ENCODE assay signal across 20 cellular contexts in genomic region chr5:129971684-129972083, GRCh38.
DNase-seq lines count a peak whose midpoint lies in the region; ATAC-seq and TF ChIP-seq lines count a peak whose summit lies in the region.
"Had no signal": no experiment of that assay in that cellular context is flagged by ENCODE, and none has a peak within 500 bp of the region (broad histone marks: within the 10 kb centered on the region; RNA-seq: fewer than 3 reads in every experiment).

No MANE protein-coding gene starts in this region.

- H3K4me2 ChIP-seq in BLaER1 treated with 17β-estradiol and CSF1 and Interleukin-3, amounts not matched to agents 10 nM and 100 nM, result peak overlapping the region in 6 of 11 experiments; percentile 17 to 52 (median 31); a peak in 11 of 22 replicates
- H3K4me2 ChIP-seq: SK-N-SH had no signal

- no peak overlapping the region for H3K4me3 Mint-ChIP-seq in nephron progenitor cell
- H3K4me3 Mint-ChIP-seq: B cell; CD4-positive, alpha-beta memory T cell had no signal

- H3K4me1 Mint-ChIP-seq in nephron progenitor cell, result no peaks in the 10 kb centered on the region
- H3K4me1 Mint-ChIP-seq: B cell; CD4-positive, alpha-beta memory T cell had no signal

- H3K27me3 Mint-ChIP-seq in nephron progenitor cell (ENCODE audit: low read depth, poor library complexity), result no peaks in the 10 kb centered on the region
- H3K27me3 Mint-ChIP-seq: B cell; CD4-positive, alpha-beta memory T cell had no signal

- H3K36me3 ChIP-seq in BLaER1 treated with 17β-estradiol and CSF1 and Interleukin-3, amounts not matched to agents 10 nM and 100 nM, result no peaks in the 10 kb centered on the region

- H3K4me3 ChIP-seq in BLaER1 treated with 17β-estradiol and CSF1 and Interleukin-3, amounts not matched to agents 10 nM and 100 nM, result no peak overlapping the region
- H3K4me3 ChIP-seq: GM12878, GM23248, K562 had no signal

- H3K27me3 ChIP-seq in BLaER1 treated with 17β-estradiol and CSF1 and Interleukin-3, amounts not matched to agents 10 nM and 100 nM, result no peaks in the 10 kb centered on the region

- DNase-seq in SK-MEL-5 (ENCODE audit: low read depth, low spot score), result peak; percentile 24
- peak; percentile 73 for DNase-seq in fibroblast of peridontal ligament (ENCODE audit: extremely low read depth)
- no peak for DNase-seq in nephron progenitor cell
- DNase-seq in NCI-H345 (lab: John Stamatoyannopoulos, UW), result no peak
- DNase-seq in KBM-7, result no peak
- no peak for DNase-seq in KG1 (lab: John Stamatoyannopoulos, UW)
- DNase-seq: ACHN; Calu3; CD4-positive, alpha-beta memory T cell; GM23248; NCI-H146; NCI-H2081; NCI-H510A treated with DMSO at 0.1 percent for 48 hours; SK-N-SH had no signal

- no peaks in the 10 kb centered on the region for H3K9me3 ChIP-seq in BLaER1 treated with 17β-estradiol and CSF1 and Interleukin-3, amounts not matched to agents 10 nM and 100 nM (replicated peaks in 1 of 11)
- H3K9me3 ChIP-seq: SK-N-SH had no signal

- H3K27ac ChIP-seq in BLaER1 treated with 17β-estradiol and CSF1 and Interleukin-3, amounts not matched to agents 10 nM and 100 nM, result no peak overlapping the region
- H3K27ac ChIP-seq: GM23248 had no signal

- peak overlapping the region; percentile 30 for H3K27ac Mint-ChIP-seq in nephron progenitor cell
- H3K27ac Mint-ChIP-seq: B cell; CD4-positive, alpha-beta memory T cell had no signal

- in situ Hi-C loops in SK-MEL-5 (cut with HindIII; ENCODE audit: low pct_unique_long_range_greater_than_20kb, low sequenced_read_pairs) (no loop called here), KBM-7 (cut with MboI; ENCODE audit: low pct_unique_long_range_greater_than_20kb, low sequenced_read_pairs) (no loop called here)

- H4K20me1 ChIP-seq in BLaER1 treated with 17β-estradiol and CSF1 and Interleukin-3, amounts not matched to agents 10 nM and 100 nM, result no peaks in the 10 kb centered on the region

- H3K9me3 Mint-ChIP-seq in nephron progenitor cell, result no peaks in the 10 kb centered on the region

- no peak for TF ChIP-seq CTCF in nephron progenitor cell (IDR thresholded peaks at IDR 0.05)

- ATAC-seq in HG03342 (IDR thresholded peaks at IDR 0.05; ENCODE audit: unreplicated experiment), result no peak
- ATAC-seq: GM12878, HCT116, K562 had no signal

- no peak overlapping the region for H3K9ac ChIP-seq in BLaER1 treated with 17β-estradiol and CSF1 and Interleukin-3, amounts not matched to agents 10 nM and 100 nM
- H3K9ac ChIP-seq: GM23248, SK-N-SH had no signal

- H3K36me3 Mint-ChIP-seq in nephron progenitor cell (ENCODE audit: low read depth), result no peaks in the 10 kb centered on the region
- H3K36me3 Mint-ChIP-seq: CD4-positive, alpha-beta memory T cell had no signal

- peaks cover 0 to 17% (median 12%) of the 10 kb centered on the region in 10 experiments; a peak in 14 of 20 replicates for H3K4me1 ChIP-seq in BLaER1 treated with 17β-estradiol and CSF1 and Interleukin-3, amounts not matched to agents 10 nM and 100 nM

Comparison
In these comparisons a context has a peak if more than half of its experiments do, and no peak if none do; other contexts are left out.
1. DNase-seq: peak in SK-MEL-5 (single experiment) and fibroblast of peridontal ligament (single experiment); none in nephron progenitor cell (single experiment), NCI-H345 (single experiment), KBM-7 (single experiment) and KG1 (single experiment).